8 cellular contexts compared by ENCODE assay signal in genomic region chr15:74540135-74540760, GRCh38. TPM values are rescaled to one million over a fixed set of nuclear protein-coding genes. Genes with fewer than 3 reads are reported as not detected.
DNase-seq lines count a peak whose midpoint lies in the region; ATAC-seq, FAIRE-seq and TF ChIP-seq lines count a peak whose summit lies in the region.

No MANE protein-coding gene starts in this region.

- H3K79me2 ChIP-seq in K562 (ENCODE audit: control insufficient read depth, insufficient read depth, low read length), result peaks cover 33% of the 10 kb centered on the region

- TF ChIP-seq CTCF in K562 (IDR thresholded peaks at IDR 0.05 in 2 of 3, conservative IDR thresholded peaks at IDR 0.05 in 1 of 3; ENCODE audit: insufficient read depth in 2 of 3, low read depth in 1 of 3, low read length in 3 of 3), result no peak
- no peak for TF ChIP-seq CTCF in lower lobe of right lung (IDR thresholded peaks at IDR 0.05)
- no peak for TF ChIP-seq CTCF in uterus (IDR thresholded peaks at IDR 0.05)

- H4K20me1 ChIP-seq in K562 (replicated peaks; ENCODE audit: control insufficient read depth, insufficient read depth, low read length), result peaks cover 19% of the 10 kb centered on the region

- TF ChIP-seq EP300 in K562 (IDR thresholded peaks at IDR 0.05; ENCODE audit: low read length), result no peak

- H3K4me1 ChIP-seq in K562 (replicated peaks in 1 of 2; ENCODE audit: control insufficient read depth in 2 of 2, insufficient read depth in 2 of 2, low read length in 2 of 2) (peaks cover 17 to 27% of the 10 kb centered on the region in 2 experiments), lower lobe of right lung (peaks cover 34% of the 10 kb centered on the region), uterus (peaks cover under 1 to 9% of the 10 kb centered on the region in 2 donors)

- H3K27me3 ChIP-seq in K562 (ENCODE audit: control insufficient read depth in 2 of 2, insufficient read depth in 2 of 2, low read length in 2 of 2), result no peaks in the 10 kb centered on the region
- no peaks in the 10 kb centered on the region for H3K27me3 ChIP-seq in lower lobe of right lung (ENCODE audit: low read depth)
- no peaks in the 10 kb centered on the region for H3K27me3 ChIP-seq in uterus

- H3K9me1 ChIP-seq in K562 (ENCODE audit: control insufficient read depth, insufficient read depth, low read length), result no peaks in the 10 kb centered on the region

- DNase-seq in activated naive CD4-positive, alpha-beta T cell treated with anti-CD3 and anti-CD28 coated beads for 36 hours, result peak; percentile 16
- DNase-seq in activated naive CD4-positive, alpha-beta T cell (lab: John Stamatoyannopoulos, UW), result no peak
- DNase-seq in LHCN-M2 (ENCODE audit: low read depth), result peak; percentile 27
- DNase-seq in K562 (ENCODE audit: extremely low read depth in 1 of 4, low spot score in 3 of 4), result peak in 2 of 4 experiments; percentile 22 to 39
- no peak for DNase-seq in lower lobe of right lung
- no peak for DNase-seq in uterus
- DNase-seq in anterior cingulate cortex (lab: John Stamatoyannopoulos, UW), result no peak
- no peak for DNase-seq in NCI-H526 (lab: John Stamatoyannopoulos, UW)

- TSS peak; percentile 94 for BruUV-seq in K562 (replicated peaks; lab: Mats Ljungman, UMichigan)

- H3K4me3 ChIP-seq in K562 (peak overlapping the region; percentile 90), lower lobe of right lung (peak overlapping the region; percentile 89), uterus (peak overlapping the region; percentile 67 to 77)

- H3K9ac ChIP-seq in K562 (ENCODE audit: insufficient read depth in 1 of 2, low read depth in 2 of 2, low read length in 2 of 2), result peak overlapping the region; percentile 90 to 97

- TF ChIP-seq POLR2A in K562 (conservative IDR thresholded peaks at IDR 0.05) (no peak), uterus (IDR thresholded peaks at IDR 0.05) (no peak)

- peak overlapping the region; percentile 90 for H3K27ac Mint-ChIP-seq in activated naive CD4-positive, alpha-beta T cell treated with anti-CD3 and anti-CD28 coated beads for 36 hours

- in situ Hi-C loops in K562 (cut with MboI), result no loop called here

- peaks cover 17% of the 10 kb centered on the region for H3K36me3 Mint-ChIP-seq in activated naive CD4-positive, alpha-beta T cell treated with anti-CD3 and anti-CD28 coated beads for 36 hours (ENCODE audit: low read depth)

- 2% methylated on average over 19 of the region's 19 CpGs for WGBS in K562 (ENCODE audit: insufficient coverage, low coverage, missing lambda C conversion rate)

- intact Hi-C loops in activated naive CD4-positive, alpha-beta T cell treated with anti-CD3 and anti-CD28 coated beads for 36 hours (cut with micrococcal nuclease), result loop anchor here (2.0 to 5.0 kb wide), 8 partner anchors 157 to 912 kb away; partner anchors contain the start of genes C15orf39, COX5A, EDC3 and RPP25
- intact Hi-C loops in K562 (cut with micrococcal nuclease) (loop anchor here (1.0 to 5.0 kb wide), 2 partner anchors 75 to 78 kb away; partner anchors contain the start of genes CLK3 and UBL7), lower lobe of right lung (cut with DNase I) (no loop called here), uterus (cut with DNase I; ENCODE audit: low total_unique reads) (loop anchor here (5.0 kb wide), 1 partner anchor 77 kb away; the partner anchor contains the start of gene CLK3)

- H3K36me3 ChIP-seq in K562 (ENCODE audit: control insufficient read depth, insufficient read depth, low read length) (peaks cover 8% of the 10 kb centered on the region; the same call in 1 of the 3 replicates), lower lobe of right lung (peaks cover 7% of the 10 kb centered on the region), uterus (no peaks in the 10 kb centered on the region)

- ATAC-seq in K562 (peak; percentile 8), lower lobe of right lung (no peak)

- H3K4me2 ChIP-seq in K562 (ENCODE audit: insufficient read depth, low read length), result peak overlapping the region; percentile 98

- FAIRE-seq in K562 (lab: Jason Lieb, UNC), result peak; percentile 29

- H3K27ac ChIP-seq in K562 (ENCODE audit: extremely low read depth, low read depth, low read length) (peak overlapping the region; percentile 100), lower lobe of right lung (peak overlapping the region; percentile 78), uterus (peak overlapping the region; percentile 43 to 78)

- no peak for TF ChIP-seq RAD21 in K562 (CRISPR knock-in tag; conservative IDR thresholded peaks at IDR 0.05 in 1 of 2, IDR thresholded peaks at IDR 0.05 in 1 of 2)

- H3K27me3 Mint-ChIP-seq in activated naive CD4-positive, alpha-beta T cell treated with anti-CD3 and anti-CD28 coated beads for 36 hours (ENCODE audit: low read depth), result no peaks in the 10 kb centered on the region

- H3K9me3 ChIP-seq in K562 (replicated peaks; ENCODE audit: control insufficient read depth, insufficient read depth, low read depth, low read length) (no peaks in the 10 kb centered on the region), lower lobe of right lung (no peaks in the 10 kb centered on the region), uterus (no peaks in the 10 kb centered on the region)

- POLR2A ChIA-PET in K562 (lab: Yijun Ruan, JAX), result interaction anchor here (0.6 to 1.5 kb wide), 15 partner anchors 10 to 156 kb away, joined by 3 to 6 read pairs (median 3); partner anchors contain the start of gene UBL7

- peak overlapping the region; percentile 94 for H2AFZ ChIP-seq in K562 (ENCODE audit: low read depth, low read length)

- peak overlapping the region; percentile 97 for H3K4me3 Mint-ChIP-seq in activated naive CD4-positive, alpha-beta T cell treated with anti-CD3 and anti-CD28 coated beads for 36 hours

- no peaks in the 10 kb centered on the region for H3K9me3 Mint-ChIP-seq in activated naive CD4-positive, alpha-beta T cell treated with anti-CD3 and anti-CD28 coated beads for 36 hours

- CTCF ChIA-PET in activated naive CD4-positive, alpha-beta T cell treated with anti-CD3 and anti-CD28 coated beads for 36 hours (lab: Charles Lee), result interaction anchor here (1.2 to 1.5 kb wide), 2 partner anchors 58 to 164 kb away, joined by 3 to 4 read pairs; no protein-coding TSS in a partner anchor
- CTCF ChIA-PET in K562 (lab: Yijun Ruan, JAX; ENCODE audit: low intra/inter-chr PET ratio), result interaction anchor here (0.8 kb wide), 1 partner anchor 92 kb away, joined by 4 read pairs; no protein-coding TSS in a partner anchor

- peaks cover 41% of the 10 kb centered on the region for H3K4me1 Mint-ChIP-seq in activated naive CD4-positive, alpha-beta T cell treated with anti-CD3 and anti-CD28 coated beads for 36 hours (ENCODE audit: low read depth)

TF ChIP-seq in K562, 482 proteins besides CTCF, POLR2A, EP300 and RAD21 (continues in another document):
- TF ChIP-seq ZBTB1 (CRISPR knock-in tag; IDR thresholded peaks at IDR 0.05; ENCODE audit: borderline replicate concordance, low read depth), result peak; percentile 67; the same call in 1 of the 2 replicates
- TF ChIP-seq ARID2 (IDR thresholded peaks at IDR 0.05), result no peak
- peak; percentile 35; the same call in 1 of the 2 replicates for TF ChIP-seq MAX (CRISPR knock-in tag; IDR thresholded peaks at IDR 0.05)
- 0 out of 2 replicates have a peak, but pooled peaks have one; percentile 21 for TF ChIP-seq CREB3L1 (IDR thresholded peaks at IDR 0.05; ENCODE audit: borderline replicate concordance, low read depth)
- 0 out of 2 replicates have a peak, but pooled peaks have one; percentile 3 for TF ChIP-seq ETV5 (CRISPR knock-in tag; IDR thresholded peaks at IDR 0.05; ENCODE audit: low read depth)
- no peak for TF ChIP-seq ZNF586 (CRISPR knock-in tag; conservative IDR thresholded peaks at IDR 0.05)
- TF ChIP-seq JUN (IDR thresholded peaks at IDR 0.05; ENCODE audit: borderline replicate concordance, low read depth, low read length), result no peak
- TF ChIP-seq JUN (CRISPR knock-in tag; IDR thresholded peaks at IDR 0.05; ENCODE audit: borderline replicate concordance), result 0 out of 2 replicates have a peak, but pooled peaks have one; percentile 38

RNA-seq across cellular contexts. Expression of gene ARID3B, which starts 0.8 kb away (rescaled TPM):
- total RNA-seq in activated naive CD4-positive, alpha-beta T cell treated with anti-CD3 and anti-CD28 coated beads for 36 hours, result 10 to 100 TPM; 14.2 to 15.9 TPM
- total RNA-seq in LHCN-M2 (2014; rRNA removed), result 0.77 and 1.2 TPM in 2 replicates
- polyA plus RNA-seq in LHCN-M2 (2012), result 0.69 TPM
- total RNA-seq in K562 (2011; cell fraction: chromatin; rRNA removed; ENCODE audit: low replicate concordance), result 31.5 and 48.3 TPM in 2 replicates
- total RNA-seq in K562 (2011; cell fraction: nucleolus; rRNA removed), result 22.4 and 26.3 TPM in 2 replicates
- 29.0 and 39.5 TPM in 2 replicates for total RNA-seq in K562 (2011; cell fraction: nucleoplasm; rRNA removed)
- 7.1 and 10.9 TPM in 2 replicates for total RNA-seq in K562 (2014; rRNA removed)
- 4.4 and 4.8 TPM in 2 replicates for total RNA-seq in K562 (2014; rRNA removed; fragmentation: Illumina TruSeq; extraction: Trizol)
- total RNA-seq in K562 (2015; rRNA removed; fragmentation: Illumina TruSeq; extraction: Trizol), result 6.0 and 6.1 TPM in 2 replicates
- total RNA-seq in K562 (2021), result 14.8 and 15.0 TPM in 2 replicates
- polyA plus RNA-seq in K562 (2011; rRNA removed), result 11.8 and 16.4 TPM in 2 replicates
- polyA plus RNA-seq in K562 (2011; cell fraction: cytosol; rRNA removed), result 14.6 and 18.3 TPM in 2 replicates
- 19.7 and 26.1 TPM in 2 replicates for polyA plus RNA-seq in K562 (2011; cell fraction: nucleus; rRNA removed)
- 11.3 and 18.8 TPM in 2 replicates for polyA plus RNA-seq in K562 (2012)
- 12.4 and 14.8 TPM in 2 replicates for polyA plus RNA-seq in K562 (2014; fragmentation: Illumina TruSeq; extraction: Trizol)
- polyA plus RNA-seq in K562 (2014; fragmentation: Nextera tagmentation; extraction: Ambion mirVana), result under 1 TPM; 0.32 to 0.74 TPM
- polyA plus RNA-seq in K562 (2014; rRNA removed), result 14.1 and 15.1 TPM in 2 replicates
- polyA minus RNA-seq in K562 (2011; rRNA and poly(A)+ RNA removed), result 10.7 and 11.3 TPM in 2 replicates
- 11.5 and 11.8 TPM in 2 replicates for polyA minus RNA-seq in K562 (2011; cell fraction: cytosol; rRNA and poly(A)+ RNA removed)
- 10.5 and 11.4 TPM in 2 replicates for polyA minus RNA-seq in K562 (2011; cell fraction: nucleus; rRNA and poly(A)+ RNA removed)
- 11.1 TPM for total RNA-seq in lower lobe of right lung
- total RNA-seq in uterus, result 1 to 10 TPM; 1.5 to 8.8 (median 3.7) TPM

Comparison
In these comparisons a context has a peak if more than half of its experiments do, and no peak if none do; other contexts are left out.
1. DNase-seq: peak in activated naive CD4-positive, alpha-beta T cell treated with anti-CD3 and anti-CD28 coated beads for 36 hours (single experiment) and LHCN-M2 (single experiment); none in activated naive CD4-positive, alpha-beta T cell (0 of 4), lower lobe of right lung (single experiment), uterus (0 of 2), anterior cingulate cortex (0 of 58) and NCI-H526 (0 of 2).
2. Peak in every context shown above with its lines, with median percentiles within 50 percentile points of each other: H3K27ac ChIP-seq and H3K4me3 ChIP-seq.